In the genomic region with DNA sequence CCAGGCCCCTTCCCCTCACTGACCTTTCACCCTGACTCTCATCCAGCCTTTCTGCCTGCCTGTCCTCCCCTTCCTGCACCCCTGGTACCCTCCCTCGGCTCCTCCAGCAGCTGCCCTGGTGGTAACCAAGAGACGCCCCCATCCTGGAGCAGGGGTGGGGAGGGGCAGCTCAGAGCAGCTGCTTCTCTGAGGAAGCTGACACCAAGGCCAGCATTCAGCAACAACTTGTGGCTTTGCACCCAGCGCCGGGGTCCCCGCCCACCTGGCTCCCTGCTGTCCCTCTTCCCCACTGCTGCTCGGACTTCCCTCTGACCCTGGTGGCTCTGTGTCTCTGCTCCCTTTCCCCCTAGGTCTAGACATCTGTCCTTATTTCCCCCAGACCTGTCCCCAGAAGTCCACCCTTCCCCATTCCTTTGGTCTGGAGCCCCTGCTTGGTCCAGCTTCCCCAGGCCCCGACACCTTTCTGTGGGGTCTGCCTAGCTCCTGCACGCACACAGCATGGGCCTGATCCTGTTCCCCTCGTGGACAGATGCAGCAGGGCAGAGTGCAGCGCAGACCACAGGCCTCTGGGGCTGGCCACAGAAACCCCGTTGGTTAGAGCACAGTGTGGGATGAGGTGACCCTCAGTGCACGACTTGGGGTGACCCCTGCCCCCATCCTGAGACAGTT, we compare ENCODE assay signal across 1 cellular context.
TF ChIP-seq lines count a peak whose summit lies in the region.

No MANE protein-coding gene starts in this region.

TF ChIP-seq in H1, 55 proteins besides CTCF, POLR2A, EP300 and RAD21:
- TF ChIP-seq TAF1 (IDR thresholded peaks at IDR 0.05; ENCODE audit: low read depth, low read length) (no peak), CBX5 (IDR thresholded peaks at IDR 0.05; ENCODE audit: low read depth, low read length) (no peak), SIX5 (IDR thresholded peaks at IDR 0.05; ENCODE audit: low read depth, low read length) (no peak), CBX8 (IDR thresholded peaks at IDR 0.05; ENCODE audit: borderline replicate concordance, low read depth, low read length) (no peak)
